In genomic region chr1:3599286-3599811, GRCh38 we compare ENCODE assay signal across 1 cellular context.
TF ChIP-seq lines count a peak whose summit lies in the region.

No MANE protein-coding gene starts in this region.

TF ChIP-seq in WTC11, 78 proteins besides CTCF, POLR2A, EP300 and RAD21 (continued from another document):
- TF ChIP-seq ATF3 (CRISPR knock-in tag; conservative IDR thresholded peaks at IDR 0.05) (no peak), ATF2 (CRISPR knock-in tag; IDR thresholded peaks at IDR 0.05; ENCODE audit: borderline replicate concordance, low read depth) (no peak), ELF4 (CRISPR knock-in tag; IDR thresholded peaks at IDR 0.05; ENCODE audit: low read depth) (no peak), CBFB (CRISPR knock-in tag; IDR thresholded peaks at IDR 0.05; ENCODE audit: low read depth) (no peak), PRRX2 (CRISPR knock-in tag; IDR thresholded peaks at IDR 0.05) (no peak), GABPB1 (CRISPR knock-in tag; IDR thresholded peaks at IDR 0.05) (no peak), TP53 (CRISPR knock-in tag; IDR thresholded peaks at IDR 0.05) (no peak), E2F5 (CRISPR knock-in tag; IDR thresholded peaks at IDR 0.05) (no peak), CREM (CRISPR knock-in tag; IDR thresholded peaks at IDR 0.05) (no peak)
- TF ChIP-seq, protein P1, sequence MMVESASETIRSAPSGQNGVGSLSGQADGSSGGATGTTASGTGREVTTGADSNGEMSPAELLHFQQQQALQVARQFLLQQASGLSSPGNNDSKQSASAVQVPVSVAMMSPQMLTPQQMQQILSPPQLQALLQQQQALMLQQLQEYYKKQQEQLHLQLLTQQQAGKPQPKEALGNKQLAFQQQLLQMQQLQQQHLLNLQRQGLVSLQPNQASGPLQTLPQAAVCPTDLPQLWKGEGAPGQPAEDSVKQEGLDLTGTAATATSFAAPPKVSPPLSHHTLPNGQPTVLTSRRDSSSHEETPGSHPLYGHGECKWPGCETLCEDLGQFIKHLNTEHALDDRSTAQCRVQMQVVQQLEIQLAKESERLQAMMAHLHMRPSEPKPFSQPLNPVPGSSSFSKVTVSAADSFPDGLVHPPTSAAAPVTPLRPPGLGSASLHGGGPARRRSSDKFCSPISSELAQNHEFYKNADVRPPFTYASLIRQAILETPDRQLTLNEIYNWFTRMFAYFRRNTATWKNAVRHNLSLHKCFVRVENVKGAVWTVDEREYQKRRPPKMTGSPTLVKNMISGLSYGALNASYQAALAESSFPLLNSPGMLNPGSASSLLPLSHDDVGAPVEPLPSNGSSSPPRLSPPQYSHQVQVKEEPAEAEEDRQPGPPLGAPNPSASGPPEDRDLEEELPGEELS (CRISPR knock-in tag; IDR thresholded peaks at IDR 0.05), result no peak
- TF ChIP-seq, protein P2, sequence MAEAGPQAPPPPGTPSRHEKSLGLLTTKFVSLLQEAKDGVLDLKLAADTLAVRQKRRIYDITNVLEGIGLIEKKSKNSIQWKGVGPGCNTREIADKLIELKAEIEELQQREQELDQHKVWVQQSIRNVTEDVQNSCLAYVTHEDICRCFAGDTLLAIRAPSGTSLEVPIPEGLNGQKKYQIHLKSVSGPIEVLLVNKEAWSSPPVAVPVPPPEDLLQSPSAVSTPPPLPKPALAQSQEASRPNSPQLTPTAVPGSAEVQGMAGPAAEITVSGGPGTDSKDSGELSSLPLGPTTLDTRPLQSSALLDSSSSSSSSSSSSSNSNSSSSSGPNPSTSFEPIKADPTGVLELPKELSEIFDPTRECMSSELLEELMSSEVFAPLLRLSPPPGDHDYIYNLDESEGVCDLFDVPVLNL (CRISPR knock-in tag; IDR thresholded peaks at IDR 0.05; ENCODE audit: borderline replicate concordance, low read depth), result no peak
TF ChIP-seq in WTC11: peak in this region for 0.
